In the genomic region with DNA sequence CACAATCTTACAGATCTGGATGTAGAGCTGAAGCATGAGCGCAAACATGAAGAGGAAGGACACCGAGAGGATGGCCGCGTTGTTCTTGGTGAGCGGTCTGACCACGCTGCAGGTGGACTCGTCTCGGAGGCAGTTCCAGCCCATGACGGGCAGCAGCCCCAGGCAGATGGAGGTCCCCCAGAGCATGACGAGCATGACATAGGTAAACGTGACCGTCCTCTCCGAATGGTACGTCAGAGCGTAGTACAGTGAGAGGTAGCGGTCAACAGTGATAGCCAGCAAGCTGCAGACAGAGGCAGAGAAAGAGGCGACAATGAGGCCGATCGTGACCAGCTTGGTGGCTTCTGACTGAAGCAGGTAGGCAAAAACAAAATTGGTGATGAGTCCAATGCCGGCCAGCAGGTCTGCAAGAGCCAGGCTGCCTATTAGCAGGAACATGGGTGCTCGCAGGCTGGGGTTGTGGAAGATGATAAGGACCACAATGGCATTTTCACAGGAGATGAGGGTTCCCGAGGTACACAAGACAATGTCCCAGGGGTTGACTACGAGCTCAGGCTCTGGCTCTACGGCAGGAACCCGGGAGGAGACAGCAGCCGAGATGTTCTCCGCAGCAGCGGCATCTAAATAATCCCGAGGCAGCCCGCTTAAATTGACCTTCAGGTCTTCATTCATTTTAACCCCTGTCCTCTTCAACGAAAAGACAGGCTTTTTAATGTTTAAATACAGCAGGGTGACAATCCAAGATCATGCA, we compare ENCODE assay signal across 10 cellular contexts. TPM values are rescaled to one million over a fixed set of nuclear protein-coding genes. Genes with fewer than 3 reads are reported as not detected.
DNase-seq lines count a peak whose midpoint lies in the region; ATAC-seq and TF ChIP-seq lines count a peak whose summit lies in the region.
"Had no signal": no experiment of that assay in that cellular context is flagged by ENCODE, and none has a peak within 500 bp of the region (broad histone marks: within the 10 kb centered on the region; RNA-seq: fewer than 3 reads in every experiment).

No MANE protein-coding gene starts in this region.

- H3K27ac Mint-ChIP-seq in activated naive CD4-positive, alpha-beta T cell treated with anti-CD3 and anti-CD28 coated beads for 36 hours: no peak overlapping the region
- no peak overlapping the region for H3K27ac Mint-ChIP-seq in activated naive CD4-positive, alpha-beta T cell treated with anti-CD3 and anti-CD28 coated beads, Interleukin-2, amount 10 ng/mL, durations not matched to agents 7 days and 5 days
- H3K27ac Mint-ChIP-seq in type B pancreatic cell: no peak overlapping the region

- H3K9me3 Mint-ChIP-seq in activated naive CD4-positive, alpha-beta T cell treated with anti-CD3 and anti-CD28 coated beads for 36 hours: no peaks in the 10 kb centered on the region
- H3K9me3 Mint-ChIP-seq in activated naive CD4-positive, alpha-beta T cell treated with anti-CD3 and anti-CD28 coated beads, Interleukin-2, amount 10 ng/mL, durations not matched to agents 7 days and 5 days: no peaks in the 10 kb centered on the region
- no peaks in the 10 kb centered on the region for H3K9me3 Mint-ChIP-seq in type B pancreatic cell

- peaks cover 9% of the 10 kb centered on the region for H3K4me1 Mint-ChIP-seq in activated naive CD4-positive, alpha-beta T cell treated with anti-CD3 and anti-CD28 coated beads for 36 hours (ENCODE audit: low read depth)
- H3K4me1 Mint-ChIP-seq in activated naive CD4-positive, alpha-beta T cell treated with anti-CD3 and anti-CD28 coated beads, Interleukin-2, amount 10 ng/mL, durations not matched to agents 7 days and 5 days: peaks cover 7% of the 10 kb centered on the region
- peaks cover 4% of the 10 kb centered on the region for H3K4me1 Mint-ChIP-seq in type B pancreatic cell (ENCODE audit: unreplicated experiment)

- H3K4me1 ChIP-seq in lower lobe of right lung: peaks cover 7% of the 10 kb centered on the region

- peaks cover 61% of the 10 kb centered on the region for H3K27me3 ChIP-seq in lower lobe of right lung (ENCODE audit: low read depth)

- CTCF ChIA-PET in activated naive CD4-positive, alpha-beta T cell treated with anti-CD3 and anti-CD28 coated beads for 36 hours (lab: Charles Lee): no interaction called here
- CTCF ChIA-PET in activated naive CD4-positive, alpha-beta T cell treated with anti-CD3 and anti-CD28 coated beads, Interleukin-2, amount 10 ng/mL, durations not matched to agents 7 days and 5 days (lab: Charles Lee): no interaction called here

- H3K4me3 ChIP-seq in lower lobe of right lung: peak overlapping the region; percentile 38

- no peak for ATAC-seq in lower lobe of right lung
- no peak for ATAC-seq in HG03095 (IDR thresholded peaks at IDR 0.05; ENCODE audit: unreplicated experiment)

- H3K36me3 ChIP-seq in lower lobe of right lung: no peaks in the 10 kb centered on the region

- H3K27ac ChIP-seq in angular gyrus (ENCODE audit: low read depth, low read length): peak overlapping the region; percentile 63
- no peak overlapping the region for H3K27ac ChIP-seq in lower lobe of right lung

- DNase-seq in activated naive CD4-positive, alpha-beta T cell treated with anti-CD3 and anti-CD28 coated beads for 36 hours: no peak
- DNase-seq in activated naive CD4-positive, alpha-beta T cell treated with anti-CD3 and anti-CD28 coated beads, Interleukin-2, amount 10 ng/mL, durations not matched to agents 7 days and 5 days: no peak
- DNase-seq in lower lobe of right lung (no peak), type B pancreatic cell (ENCODE audit: extremely low spot score, unreplicated experiment) (no peak), germinal center (ENCODE audit: low spot score) (no peak), hepatic stellate cell (ENCODE audit: low spot score) (no peak)
- DNase-seq: foreskin melanocyte, Kasumi-1 had no signal

- TF ChIP-seq CTCF in lower lobe of right lung (IDR thresholded peaks at IDR 0.05) (no peak), type B pancreatic cell (conservative IDR thresholded peaks at IDR 0.05) (no peak)

- no peaks in the 10 kb centered on the region for H3K36me3 Mint-ChIP-seq in activated naive CD4-positive, alpha-beta T cell treated with anti-CD3 and anti-CD28 coated beads for 36 hours (ENCODE audit: low read depth)
- no peaks in the 10 kb centered on the region for H3K36me3 Mint-ChIP-seq in activated naive CD4-positive, alpha-beta T cell treated with anti-CD3 and anti-CD28 coated beads, Interleukin-2, amount 10 ng/mL, durations not matched to agents 7 days and 5 days
- no peaks in the 10 kb centered on the region for H3K36me3 Mint-ChIP-seq in type B pancreatic cell

- H3K4me3 Mint-ChIP-seq in activated naive CD4-positive, alpha-beta T cell treated with anti-CD3 and anti-CD28 coated beads for 36 hours: peak overlapping the region; percentile 14
- no peak overlapping the region for H3K4me3 Mint-ChIP-seq in activated naive CD4-positive, alpha-beta T cell treated with anti-CD3 and anti-CD28 coated beads, Interleukin-2, amount 10 ng/mL, durations not matched to agents 7 days and 5 days
- H3K4me3 Mint-ChIP-seq in type B pancreatic cell: peak overlapping the region; percentile 82

- intact Hi-C loops in activated naive CD4-positive, alpha-beta T cell treated with anti-CD3 and anti-CD28 coated beads for 36 hours (cut with micrococcal nuclease): no loop called here
- intact Hi-C loops in lower lobe of right lung (cut with DNase I): no loop called here

- no peaks in the 10 kb centered on the region for H3K9me3 ChIP-seq in lower lobe of right lung

- peaks cover 48% of the 10 kb centered on the region for H3K27me3 Mint-ChIP-seq in activated naive CD4-positive, alpha-beta T cell treated with anti-CD3 and anti-CD28 coated beads for 36 hours (ENCODE audit: low read depth)
- peaks cover 54% of the 10 kb centered on the region for H3K27me3 Mint-ChIP-seq in activated naive CD4-positive, alpha-beta T cell treated with anti-CD3 and anti-CD28 coated beads, Interleukin-2, amount 10 ng/mL, durations not matched to agents 7 days and 5 days
- H3K27me3 Mint-ChIP-seq in type B pancreatic cell: peaks cover 85% of the 10 kb centered on the region

RNA-seq across cellular contexts. Expression of a gene that starts 1.3 kb away (rescaled TPM):
- total RNA-seq in activated naive CD4-positive, alpha-beta T cell treated with anti-CD3 and anti-CD28 coated beads for 36 hours: not detected
- total RNA-seq in lower lobe of right lung (not detected), type B pancreatic cell (ENCODE audit: low replicate concordance) (0.12 and 0.14 TPM in 2 replicates)
